In genomic region chr1:154231112-154231511, GRCh38 we compare ENCODE assay signal across 14 cellular contexts. TPM values are rescaled to one million over a fixed set of nuclear protein-coding genes. Genes with fewer than 3 reads are reported as not detected.
"Had no signal": no experiment of that assay in that cellular context is flagged by ENCODE, and none has a peak within 500 bp of the region (broad histone marks: within the 10 kb centered on the region; RNA-seq: fewer than 3 reads in every experiment).

No MANE protein-coding gene starts in this region.

RNA-seq across cellular contexts. Expression of gene CFAP141, which starts 25.0 kb away (rescaled TPM):
- total RNA-seq: stomach, subcutaneous adipose tissue, suprapubic skin, temporal lobe, thoracic aorta, thyroid gland, tibial nerve, transverse colon, upper lobe of right lung, ureter, urinary bladder, uterus, vagina had no signal
- polyA plus RNA-seq: stomach, thymus, urinary bladder had no signal
